In the genomic region with DNA sequence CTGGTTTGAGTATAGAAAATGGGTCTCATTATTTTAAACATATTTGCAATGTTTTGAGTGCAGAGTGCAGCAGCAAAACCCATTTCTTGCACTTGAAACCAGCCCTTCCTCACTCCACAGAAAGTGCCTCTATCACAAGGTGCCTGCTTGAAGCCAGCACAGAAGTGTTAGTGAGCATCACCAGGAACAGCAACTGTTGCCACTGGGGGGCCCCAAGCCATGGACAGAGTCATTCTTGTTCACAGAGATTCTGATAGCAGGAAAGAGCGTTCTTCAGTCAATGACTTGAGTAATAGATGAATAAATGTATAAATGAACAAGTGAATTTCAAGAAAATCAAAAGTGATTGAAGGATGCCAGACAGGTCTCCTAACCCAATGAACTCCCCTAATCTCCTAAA, we compare ENCODE assay signal across 17 cellular contexts. TPM values are rescaled to one million over a fixed set of nuclear protein-coding genes. Genes with fewer than 3 reads are reported as not detected.
A peak's percentile ranks its signal among the peaks of the same experiment; 100 is the strongest.
DNase-seq lines count a peak whose midpoint lies in the region; ATAC-seq and TF ChIP-seq lines count a peak whose summit lies in the region.
"Had no signal": no experiment of that assay in that cellular context is flagged by ENCODE, and none has a peak within 500 bp of the region (broad histone marks: within the 10 kb centered on the region; RNA-seq: fewer than 3 reads in every experiment).

No MANE protein-coding gene starts in this region.

- peak; percentile 26 for TF ChIP-seq CTCF in GM12864 (IDR thresholded peaks at IDR 0.05; ENCODE audit: low read depth, low read length, missing control alignments)
- no peak for TF ChIP-seq CTCF in WTC11 (IDR thresholded peaks at IDR 0.05)
- no peak for TF ChIP-seq CTCF in body of pancreas (IDR thresholded peaks at IDR 0.05)

- H3K18ac ChIP-seq in mesendoderm (ENCODE audit: low read length) (no peak overlapping the region), trophoblast cell (ENCODE audit: low read length) (no peak overlapping the region)

- H3K79me2 ChIP-seq in mesendoderm (ENCODE audit: control insufficient read depth, insufficient read depth, low read length) (no peaks in the 10 kb centered on the region), trophoblast cell (ENCODE audit: control insufficient read depth, insufficient read depth, low read length, poor library complexity) (no peaks in the 10 kb centered on the region)

- H3K4me1 ChIP-seq in mesendoderm (ENCODE audit: control insufficient read depth, low read depth, low read length) (no peaks in the 10 kb centered on the region), trophoblast cell (ENCODE audit: control insufficient read depth in 1 of 2, insufficient read depth in 2 of 2, low read length in 2 of 2) (no peaks in the 10 kb centered on the region), body of pancreas (no peaks in the 10 kb centered on the region)

- POLR2A ChIA-PET in WTC11 (lab: Charles Lee) = no interaction called here

- H3K36me3 Mint-ChIP-seq in WTC11 = no peaks in the 10 kb centered on the region
- H3K36me3 Mint-ChIP-seq: T-cell had no signal

- H2BK5ac ChIP-seq in mesendoderm (ENCODE audit: low read length) (no peak overlapping the region), trophoblast cell (ENCODE audit: low read depth, low read length, poor library complexity) (no peak overlapping the region)

- H3K4me3 ChIP-seq in GM12864 (ENCODE audit: low read depth, low read length) = no peak overlapping the region
- H3K4me3 ChIP-seq in Jurkat, Clone E6-1 (ENCODE audit: low read length) = no peak overlapping the region
- H3K4me3 ChIP-seq in mesendoderm (ENCODE audit: low read length) = no peak overlapping the region
- no peak overlapping the region for H3K4me3 ChIP-seq in trophoblast cell (ENCODE audit: low read depth, low read length)
- H3K4me3 ChIP-seq in body of pancreas = no peak overlapping the region

- DNase-seq in GM12864 (ENCODE audit: low read depth) (no peak), WTC11 (ENCODE audit: low spot score) (peak; percentile 20), mesendoderm (peak; percentile 10), DMS153 (lab: John Stamatoyannopoulos, UW) (no peak), trophoblast cell (no peak), body of pancreas (no peak)
- peak; percentile 6 for DNase-seq in Jurkat, Clone E6-1 (ENCODE audit: low read depth, low spot score)
- DNase-seq: HCEC 1CT, KG1, NCI-H1092, NCI-H2081 treated with DMSO at 0.1 percent for 48 hours, NCI-H510A, NCI-H774, Right ventricle myocardium superior, SK-N-SH, T-cell had no signal

- no peak overlapping the region for H3K14ac ChIP-seq in trophoblast cell (ENCODE audit: low read length)

- H3K27me3 Mint-ChIP-seq in WTC11 (ENCODE audit: low read depth) = no peaks in the 10 kb centered on the region

- TF ChIP-seq POLR2A in body of pancreas (IDR thresholded peaks at IDR 0.05) = no peak

- H3K23ac ChIP-seq in mesendoderm (ENCODE audit: low read length) (no peak overlapping the region), trophoblast cell (ENCODE audit: low read length) (no peak overlapping the region)

- H3K79me1 ChIP-seq in mesendoderm (ENCODE audit: low read length) (no peaks in the 10 kb centered on the region), trophoblast cell (ENCODE audit: low read length) (no peaks in the 10 kb centered on the region)

- peaks cover 3% of the 10 kb centered on the region; the same call in 1 of the 2 replicates for H3K9me3 Mint-ChIP-seq in WTC11
- H3K9me3 Mint-ChIP-seq: T-cell had no signal

- no peak overlapping the region for H2AFZ ChIP-seq in trophoblast cell (ENCODE audit: insufficient read depth, low read length, poor library complexity)

- peak; percentile 63 for ATAC-seq in WTC11
- ATAC-seq in body of pancreas = no peak
- ATAC-seq: T-cell had no signal

- no peak overlapping the region for H2BK12ac ChIP-seq in trophoblast cell (ENCODE audit: low read length)

- peaks cover 2% of the 10 kb centered on the region; the same call in 1 of the 2 replicates for H3K4me1 Mint-ChIP-seq in WTC11
- H3K4me1 Mint-ChIP-seq: T-cell had no signal

- H3K4ac ChIP-seq in mesendoderm (ENCODE audit: low read depth, low read length) (no peak overlapping the region), trophoblast cell (ENCODE audit: low read depth, low read length) (no peak overlapping the region)

- H3K27me3 ChIP-seq in mesendoderm (ENCODE audit: insufficient read depth, low read length, poor library complexity) (no peaks in the 10 kb centered on the region), trophoblast cell (ENCODE audit: insufficient read depth, low read length) (no peaks in the 10 kb centered on the region), body of pancreas (no peaks in the 10 kb centered on the region)

- H3K9ac ChIP-seq in mesendoderm (ENCODE audit: low read length) (no peak overlapping the region), trophoblast cell (ENCODE audit: low read length) (no peak overlapping the region)
- H3K9ac ChIP-seq: SK-N-SH had no signal

- no peak overlapping the region for H4K91ac ChIP-seq in trophoblast cell (ENCODE audit: low read depth, low read length)

- no peak overlapping the region for H2BK15ac ChIP-seq in mesendoderm (replicated peaks; ENCODE audit: low read depth)

- H3K4me2 ChIP-seq in mesendoderm (ENCODE audit: low read length) (no peak overlapping the region), trophoblast cell (ENCODE audit: low read length) (no peak overlapping the region)
- H3K4me2 ChIP-seq: SK-N-SH had no signal

- no peaks in the 10 kb centered on the region for H3K36me3 ChIP-seq in mesendoderm (ENCODE audit: control insufficient read depth, insufficient read depth, low read length)
- H3K36me3 ChIP-seq in trophoblast cell (ENCODE audit: control insufficient read depth in 1 of 2, insufficient read depth in 2 of 2, low read length in 2 of 2) = no peaks in the 10 kb centered on the region
- no peaks in the 10 kb centered on the region for H3K36me3 ChIP-seq in body of pancreas (replicated peaks in 1 of 2; ENCODE audit: insufficient read depth in 1 of 2, low read depth in 2 of 2)

- H4K8ac ChIP-seq in mesendoderm (ENCODE audit: low read depth, low read length) (no peak overlapping the region), trophoblast cell (ENCODE audit: low read depth, low read length) (no peak overlapping the region)

- H3K9me3 ChIP-seq in trophoblast cell (ENCODE audit: insufficient read depth, low read depth, low read length) (no peaks in the 10 kb centered on the region), body of pancreas (no peaks in the 10 kb centered on the region)
- H3K9me3 ChIP-seq: SK-N-SH had no signal

- H2BK120ac ChIP-seq in mesendoderm (ENCODE audit: low read depth, low read length) (no peak overlapping the region), trophoblast cell (ENCODE audit: insufficient read depth, low read length, poor library complexity) (no peak overlapping the region)

- no peak overlapping the region for H3K27ac ChIP-seq in mesendoderm (ENCODE audit: low read depth, low read length)
- H3K27ac ChIP-seq in trophoblast cell (ENCODE audit: low read depth, low read length) = no peak overlapping the region
- no peak overlapping the region for H3K27ac ChIP-seq in body of pancreas
- H3K27ac ChIP-seq: HL-60 had no signal

- H2AK5ac ChIP-seq in mesendoderm (ENCODE audit: low read length) (no peak overlapping the region), trophoblast cell (ENCODE audit: low read length) (no peak overlapping the region)

- CTCF ChIA-PET in WTC11 (lab: Charles Lee) = no interaction called here

- no peak overlapping the region for H3K56ac ChIP-seq in mesendoderm (ENCODE audit: low read length)

- no peak overlapping the region for H4K5ac ChIP-seq in mesendoderm (ENCODE audit: low read length)

- intact Hi-C loops in body of pancreas (cut with DNase I) = no loop called here

- no peak overlapping the region for H3K4me3 Mint-ChIP-seq in WTC11
- H3K4me3 Mint-ChIP-seq: T-cell had no signal

- WGBS in mesendoderm (ENCODE audit: extremely low coverage, insufficient coverage, low lambda C conversion rate) = no CpG with 5 or more reads among the region's 1 CpG
- no CpG with 5 or more reads among the region's 1 CpG for WGBS in trophoblast cell (ENCODE audit: extremely low coverage, insufficient coverage, insufficient read length)
- 93 to 95% methylated on average over 1 of the region's 1 CpG for WGBS in body of pancreas, 2 donors

- H3K27ac Mint-ChIP-seq in WTC11 = no peak overlapping the region
- H3K27ac Mint-ChIP-seq: T-cell had no signal

- no peak overlapping the region for H4K12ac ChIP-seq in trophoblast cell (ENCODE audit: low read depth, low read length)

TF ChIP-seq in WTC11, 78 proteins besides CTCF, POLR2A, EP300 and RAD21 (continues in another document):
- no peak for TF ChIP-seq NFATC4 (CRISPR knock-in tag; IDR thresholded peaks at IDR 0.05)
- TF ChIP-seq FOXJ3 (CRISPR knock-in tag; IDR thresholded peaks at IDR 0.05; ENCODE audit: borderline replicate concordance) = no peak
- TF ChIP-seq ZNF317 (CRISPR knock-in tag; IDR thresholded peaks at IDR 0.05; ENCODE audit: borderline replicate concordance, low read depth) = no peak
- TF ChIP-seq, protein P1, sequence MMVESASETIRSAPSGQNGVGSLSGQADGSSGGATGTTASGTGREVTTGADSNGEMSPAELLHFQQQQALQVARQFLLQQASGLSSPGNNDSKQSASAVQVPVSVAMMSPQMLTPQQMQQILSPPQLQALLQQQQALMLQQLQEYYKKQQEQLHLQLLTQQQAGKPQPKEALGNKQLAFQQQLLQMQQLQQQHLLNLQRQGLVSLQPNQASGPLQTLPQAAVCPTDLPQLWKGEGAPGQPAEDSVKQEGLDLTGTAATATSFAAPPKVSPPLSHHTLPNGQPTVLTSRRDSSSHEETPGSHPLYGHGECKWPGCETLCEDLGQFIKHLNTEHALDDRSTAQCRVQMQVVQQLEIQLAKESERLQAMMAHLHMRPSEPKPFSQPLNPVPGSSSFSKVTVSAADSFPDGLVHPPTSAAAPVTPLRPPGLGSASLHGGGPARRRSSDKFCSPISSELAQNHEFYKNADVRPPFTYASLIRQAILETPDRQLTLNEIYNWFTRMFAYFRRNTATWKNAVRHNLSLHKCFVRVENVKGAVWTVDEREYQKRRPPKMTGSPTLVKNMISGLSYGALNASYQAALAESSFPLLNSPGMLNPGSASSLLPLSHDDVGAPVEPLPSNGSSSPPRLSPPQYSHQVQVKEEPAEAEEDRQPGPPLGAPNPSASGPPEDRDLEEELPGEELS (CRISPR knock-in tag; IDR thresholded peaks at IDR 0.05) = no peak
- no peak for TF ChIP-seq TEAD1 (CRISPR knock-in tag; IDR thresholded peaks at IDR 0.05)

RNA-seq across cellular contexts. Expression of a gene that starts 45.6 kb away (rescaled TPM):
- not detected for polyA plus RNA-seq in Jurkat, Clone E6-1 (2012; ENCODE audit: insufficient read depth, insufficient read length)
- total RNA-seq in WTC11 (2021) = 2.9 to 3.5 TPM (median 3.0 TPM) in 3 replicates
- polyA plus RNA-seq in mesendoderm (2013, experiment 1 of 2) = 0.65 TPM
- 0.84 TPM for polyA plus RNA-seq in mesendoderm (2013, experiment 2 of 2)
- 0.68 and 0.71 TPM in 2 replicates for polyA plus RNA-seq in trophoblast cell (2013)
- total RNA-seq in body of pancreas = 10 to 100 TPM in 1 of 2 donors, 1 to 10 TPM in 1; 3.1 to 12.5 TPM
- total RNA-seq: T-cell had no signal

RNA-seq across cellular contexts. Expression of a gene that starts 47.7 kb away (rescaled TPM):
- 5.7 TPM for polyA plus RNA-seq in Jurkat, Clone E6-1 (2012; ENCODE audit: insufficient read depth, insufficient read length)
- 29.8 to 34.3 TPM (median 31.3 TPM) in 3 replicates for total RNA-seq in WTC11 (2021)
- 15.7 TPM for polyA plus RNA-seq in mesendoderm (2013, experiment 1 of 2)
- 15.7 TPM for polyA plus RNA-seq in mesendoderm (2013, experiment 2 of 2)
- polyA plus RNA-seq in trophoblast cell (2013) = 16.0 and 18.3 TPM in 2 replicates
- total RNA-seq in body of pancreas = 10 to 100 TPM; 38.1 to 58.7 TPM

Comparison
In these comparisons a context has a peak if more than half of its experiments do, and no peak if none do; other contexts are left out.
1. DNase-seq: peak in Jurkat, Clone E6-1 (single experiment), WTC11 (single experiment) and mesendoderm (single experiment); none in GM12864 (single experiment), DMS153 (single experiment), trophoblast cell (0 of 2) and body of pancreas (0 of 4).